ENCODE assay signal across 1 cellular context in genomic region chr7:116525298-116525912, GRCh38.
TF ChIP-seq lines count a peak whose summit lies in the region.

No MANE protein-coding gene starts in this region.

TF ChIP-seq in K562, 482 proteins besides CTCF, POLR2A, EP300 and RAD21 (continued from another document):
- TF ChIP-seq CTCFL (IDR thresholded peaks at IDR 0.05; ENCODE audit: borderline replicate concordance, insufficient read depth, low read depth, low read length, poor library complexity, severe bottlenecking) (no peak), SIX5 (IDR thresholded peaks at IDR 0.05; ENCODE audit: borderline replicate concordance in 1 of 2, insufficient read depth in 1 of 2, low read depth in 1 of 2, low read length in 2 of 2) (no peak), SIN3A (IDR thresholded peaks at IDR 0.05; ENCODE audit: borderline replicate concordance in 2 of 2, control insufficient read depth in 1 of 2, low read depth in 2 of 2, low read length in 2 of 2) (no peak), ZNF699 (CRISPR knock-in tag; IDR thresholded peaks at IDR 0.05; ENCODE audit: insufficient replicate concordance) (no peak), LEF1 (IDR thresholded peaks at IDR 0.05) (no peak), MTA2 (IDR thresholded peaks at IDR 0.05; ENCODE audit: low read depth) (0 out of 2 replicates have a peak, but pooled peaks have one; percentile 11), ZNF318 (IDR thresholded peaks at IDR 0.05; ENCODE audit: borderline replicate concordance in 1 of 2, low read depth in 1 of 2) (no peak), MAFG (tag; conservative IDR thresholded peaks at IDR 0.05) (no peak), KHSRP (IDR thresholded peaks at IDR 0.05) (no peak), YBX1 (IDR thresholded peaks at IDR 0.05) (no peak), SMARCA5 (IDR thresholded peaks at IDR 0.05) (peak; percentile 25; the same call in 1 of the 2 replicates), MYC (IDR thresholded peaks at IDR 0.05; ENCODE audit: low read depth, low read length) (no peak), MYC (CRISPR knock-in tag; IDR thresholded peaks at IDR 0.05; ENCODE audit: borderline replicate concordance, low read depth) (0 out of 2 replicates have a peak, but pooled peaks have one; percentile 53), ZNF124 (CRISPR knock-in tag; IDR thresholded peaks at IDR 0.05) (no peak), MBD2 (IDR thresholded peaks at IDR 0.05; ENCODE audit: borderline replicate concordance, low read depth) (no peak), CREB5 (CRISPR knock-in tag; IDR thresholded peaks at IDR 0.05) (no peak), DEAF1 (CRISPR knock-in tag; IDR thresholded peaks at IDR 0.05) (no peak), MAZ (CRISPR knock-in tag; conservative IDR thresholded peaks at IDR 0.05 in 1 of 2, IDR thresholded peaks at IDR 0.05 in 1 of 2) (no peak), ZNF134 (CRISPR knock-in tag; conservative IDR thresholded peaks at IDR 0.05) (no peak), ARHGAP35 (IDR thresholded peaks at IDR 0.05; ENCODE audit: partially characterized antibody) (no peak), EHMT2 (IDR thresholded peaks at IDR 0.05) (no peak), PHB2 (IDR thresholded peaks at IDR 0.05; ENCODE audit: low read depth) (no peak), NRF1 (conservative IDR thresholded peaks at IDR 0.05 in 1 of 2, IDR thresholded peaks at IDR 0.05 in 1 of 2) (no peak), ADNP (tag; IDR thresholded peaks at IDR 0.05) (no peak)
